Comparison of ENCODE assay signal across 1 cellular context in the genomic region with DNA sequence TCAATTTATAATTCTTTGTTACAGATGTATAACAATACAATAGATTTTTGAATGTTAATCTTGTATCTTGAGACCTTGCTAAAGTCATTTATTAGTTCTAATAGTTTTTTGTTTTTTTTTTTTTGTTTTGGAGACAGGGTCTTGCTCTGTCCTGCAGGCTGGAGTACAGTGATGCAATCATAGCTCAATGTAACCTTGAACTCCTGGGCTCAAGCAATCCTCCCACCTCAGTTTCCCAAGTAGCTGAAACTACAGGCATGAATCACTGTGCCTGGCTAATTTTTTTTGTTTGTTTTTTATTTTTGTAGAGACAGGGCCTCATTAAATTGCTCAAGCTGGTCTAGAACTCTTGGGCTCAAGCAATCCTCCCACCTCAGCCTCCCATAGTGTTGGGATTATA.
TF ChIP-seq lines count a peak whose summit lies in the region.

No MANE protein-coding gene starts in this region.

TF ChIP-seq in HepG2, 621 proteins besides CTCF, POLR2A, EP300 and RAD21 (continued from another document):
- TF ChIP-seq, protein P1, sequence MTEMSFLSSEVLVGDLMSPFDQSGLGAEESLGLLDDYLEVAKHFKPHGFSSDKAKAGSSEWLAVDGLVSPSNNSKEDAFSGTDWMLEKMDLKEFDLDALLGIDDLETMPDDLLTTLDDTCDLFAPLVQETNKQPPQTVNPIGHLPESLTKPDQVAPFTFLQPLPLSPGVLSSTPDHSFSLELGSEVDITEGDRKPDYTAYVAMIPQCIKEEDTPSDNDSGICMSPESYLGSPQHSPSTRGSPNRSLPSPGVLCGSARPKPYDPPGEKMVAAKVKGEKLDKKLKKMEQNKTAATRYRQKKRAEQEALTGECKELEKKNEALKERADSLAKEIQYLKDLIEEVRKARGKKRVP (CRISPR knock-in tag; IDR thresholded peaks at IDR 0.05) = peak in 1 of 2 experiments; percentile 77; a peak in 2 of 4 replicates
- TF ChIP-seq RARA (CRISPR knock-in tag; IDR thresholded peaks at IDR 0.05) (0 out of 2 replicates have a peak, but pooled peaks have one; percentile 32), ZNF530 (CRISPR knock-in tag; IDR thresholded peaks at IDR 0.05; ENCODE audit: low read depth) (no peak), ZNF550 (CRISPR knock-in tag; IDR thresholded peaks at IDR 0.05; ENCODE audit: borderline replicate concordance) (no peak), CEBPB (IDR thresholded peaks at IDR 0.05; ENCODE audit: borderline replicate concordance, low read depth, low read length) (peak; percentile 56; the same call in 1 of the 2 replicates), ZNF737 (CRISPR knock-in tag; IDR thresholded peaks at IDR 0.05; ENCODE audit: borderline replicate concordance) (no peak)
